17 cellular contexts compared by ENCODE assay signal in genomic region chr1:26703466-26703865, GRCh38. TPM values are rescaled to one million over a fixed set of nuclear protein-coding genes. Genes with fewer than 3 reads are reported as not detected.
DNase-seq lines count a peak whose midpoint lies in the region; ATAC-seq and TF ChIP-seq lines count a peak whose summit lies in the region.
"Had no signal": no experiment of that assay in that cellular context is flagged by ENCODE, and none has a peak within 500 bp of the region (broad histone marks: within the 10 kb centered on the region; RNA-seq: fewer than 3 reads in every experiment).

No MANE protein-coding gene starts in this region.

- H3K36me3 ChIP-seq in GM23338 (ENCODE audit: insufficient read depth) = no peaks in the 10 kb centered on the region
- H3K36me3 ChIP-seq: Peyer's patch had no signal

- H3K27me3 ChIP-seq in GM23338 (ENCODE audit: insufficient read depth) = no peaks in the 10 kb centered on the region
- H3K27me3 ChIP-seq: Peyer's patch had no signal

- no peaks in the 10 kb centered on the region for H3K9me3 Mint-ChIP-seq in GM23338
- H3K9me3 Mint-ChIP-seq in activated T-helper 2 cell treated with anti-CD3 and anti-CD28 coated beads, Interferon-gamma antibody, Interleukin-2, Interleukin-4, amounts not matched to agents 10 μg/mL and 5 μg/mL and 100 μg/mL, durations not matched to agents 14 hours and 24 hours and 36 hours = no peaks in the 10 kb centered on the region
- no peaks in the 10 kb centered on the region for H3K9me3 Mint-ChIP-seq in mesothelial cell of epicardium

- no peak overlapping the region for H2AFZ ChIP-seq in GM23338

- H3K4me3 Mint-ChIP-seq in GM23338 = no peak overlapping the region; the same call in 2 of the 3 replicates
- H3K4me3 Mint-ChIP-seq in activated T-helper 2 cell treated with anti-CD3 and anti-CD28 coated beads, Interferon-gamma antibody, Interleukin-2, Interleukin-4, amounts not matched to agents 10 μg/mL and 5 μg/mL and 100 μg/mL, durations not matched to agents 14 hours and 24 hours and 36 hours (ENCODE audit: low read depth) = peak overlapping the region; percentile 49
- H3K4me3 Mint-ChIP-seq in mesothelial cell of epicardium = no peak overlapping the region
- H3K4me3 Mint-ChIP-seq: T-helper 17 cell had no signal

- H3K4me3 ChIP-seq in AG10803 (ENCODE audit: low read length) = no peak overlapping the region
- H3K4me3 ChIP-seq in GM23338 = no peak overlapping the region
- H3K4me3 ChIP-seq: Peyer's patch had no signal

- H3K9me2 ChIP-seq in GM23338 (ENCODE audit: insufficient read depth) = no peaks in the 10 kb centered on the region

- no peak overlapping the region for H3K27ac Mint-ChIP-seq in GM23338
- H3K27ac Mint-ChIP-seq in activated T-helper 2 cell treated with anti-CD3 and anti-CD28 coated beads, Interferon-gamma antibody, Interleukin-2, Interleukin-4, amounts not matched to agents 10 μg/mL and 5 μg/mL and 100 μg/mL, durations not matched to agents 14 hours and 24 hours and 36 hours = peak overlapping the region; percentile 23
- peak overlapping the region; percentile 11 for H3K27ac Mint-ChIP-seq in mesothelial cell of epicardium

- intact Hi-C loops in activated T-helper 2 cell treated with anti-CD3 and anti-CD28 coated beads, Interferon-gamma antibody, Interleukin-2, Interleukin-4, amounts not matched to agents 10 μg/mL and 5 μg/mL and 100 μg/mL, durations not matched to agents 14 hours and 24 hours and 36 hours (cut with micrococcal nuclease) = no loop called here

- 0 out of 2 replicates have a peak overlapping the region, but pooled peaks have one; percentile 11 for H3K4me2 ChIP-seq in GM23338

- H3K27ac ChIP-seq in GM23338 (ENCODE audit: low read depth) = no peak overlapping the region
- H3K27ac ChIP-seq: Peyer's patch had no signal

- peaks cover 82% of the 10 kb centered on the region for H3K4me1 ChIP-seq in GM23338 (ENCODE audit: insufficient read depth)

- no peaks in the 10 kb centered on the region for H3F3A ChIP-seq in GM23338 (replicated peaks; ENCODE audit: low read depth)

- TF ChIP-seq CTCF in AG10803 (conservative IDR thresholded peaks at IDR 0.05; ENCODE audit: low read length) (no peak), GM23338 (conservative IDR thresholded peaks at IDR 0.05; ENCODE audit: low read depth in 2 of 2) (no peak), mesothelial cell of epicardium (IDR thresholded peaks at IDR 0.05; ENCODE audit: unreplicated experiment) (no peak)

- peaks cover 100% of the 10 kb centered on the region for H3K79me2 ChIP-seq in GM23338 (replicated peaks; ENCODE audit: insufficient read depth)

- peaks cover 86% of the 10 kb centered on the region for H4K20me1 ChIP-seq in GM23338 (replicated peaks; ENCODE audit: insufficient read depth)

- H3K27me3 Mint-ChIP-seq in GM23338 (ENCODE audit: insufficient read depth, low read depth, poor library complexity) (peaks cover 1% of the 10 kb centered on the region), mesothelial cell of epicardium (ENCODE audit: low read depth) (no peaks in the 10 kb centered on the region)
- H3K27me3 Mint-ChIP-seq in activated T-helper 2 cell treated with anti-CD3 and anti-CD28 coated beads, Interferon-gamma antibody, Interleukin-2, Interleukin-4, amounts not matched to agents 10 μg/mL and 5 μg/mL and 100 μg/mL, durations not matched to agents 14 hours and 24 hours and 36 hours (ENCODE audit: low read depth) = no peaks in the 10 kb centered on the region
- H3K27me3 Mint-ChIP-seq: T-helper 17 cell had no signal

- H3K36me3 Mint-ChIP-seq in GM23338 (ENCODE audit: low read depth) = peaks cover 10% of the 10 kb centered on the region; the same call in 2 of the 3 replicates
- H3K36me3 Mint-ChIP-seq in activated T-helper 2 cell treated with anti-CD3 and anti-CD28 coated beads, Interferon-gamma antibody, Interleukin-2, Interleukin-4, amounts not matched to agents 10 μg/mL and 5 μg/mL and 100 μg/mL, durations not matched to agents 14 hours and 24 hours and 36 hours (ENCODE audit: low read depth) = peaks cover 33% of the 10 kb centered on the region
- no peaks in the 10 kb centered on the region for H3K36me3 Mint-ChIP-seq in mesothelial cell of epicardium

- H3K4me1 Mint-ChIP-seq in GM23338 = peaks cover 24% of the 10 kb centered on the region
- peaks cover 30% of the 10 kb centered on the region for H3K4me1 Mint-ChIP-seq in activated T-helper 2 cell treated with anti-CD3 and anti-CD28 coated beads, Interferon-gamma antibody, Interleukin-2, Interleukin-4, amounts not matched to agents 10 μg/mL and 5 μg/mL and 100 μg/mL, durations not matched to agents 14 hours and 24 hours and 36 hours (ENCODE audit: low read depth)
- peaks cover 27% of the 10 kb centered on the region for H3K4me1 Mint-ChIP-seq in mesothelial cell of epicardium

- peak; percentile 65 for DNase-seq in AG10803 (ENCODE audit: low read depth)
- DNase-seq in GM23338 (ENCODE audit: low spot score) = no peak
- no peak for DNase-seq in activated T-helper 2 cell treated with anti-CD3 and anti-CD28 coated beads, Interferon-gamma antibody, Interleukin-2, Interleukin-4, amounts not matched to agents 10 μg/mL and 5 μg/mL and 100 μg/mL, durations not matched to agents 14 hours and 24 hours and 36 hours (ENCODE audit: low spot score)
- DNase-seq in mesothelial cell of epicardium (ENCODE audit: low spot score in 2 of 2, unreplicated experiment in 2 of 2) = no peak
- DNase-seq in DMS 273 (lab: John Stamatoyannopoulos, UW; ENCODE audit: unreplicated experiment) = no peak
- DNase-seq in pons (ENCODE audit: low spot score) = no peak
- no peak for DNase-seq in iPS-NIHi11 (ENCODE audit: low spot score)
- DNase-seq: activated CD4-positive, alpha-beta T cell treated with anti-CD3 and anti-CD28 coated beads, Interleukin-2, amount 50 U/mL, for 1 hour; activated effector memory CD4-positive, alpha-beta T cell treated with Interleukin-2 at 50 U/mL for 16 hours; AML-193; DMS79 treated with DMSO at 0.1 percent for 48 hours; foreskin melanocyte; NCI-H1105; NCI-H446; Peyer's patch; T-helper 17 cell had no signal

- ATAC-seq in GM23338 = no peak
- ATAC-seq in GM18861 (IDR thresholded peaks at IDR 0.05; ENCODE audit: unreplicated experiment) = no peak
- ATAC-seq: T-helper 17 cell had no signal

TF ChIP-seq in GM23338, 12 proteins besides CTCF, POLR2A, EP300 and RAD21:
- TF ChIP-seq CREB1 (CRISPR knock-in tag; IDR thresholded peaks at IDR 0.05; ENCODE audit: low read depth) = no peak
- TF ChIP-seq NANOG (IDR thresholded peaks at IDR 0.05; ENCODE audit: borderline replicate concordance) = no peak

RNA-seq across cellular contexts. Expression of gene ARID1A, which starts 7.7 kb away (rescaled TPM):
- total RNA-seq in GM23338 (2014; rRNA removed; shearing (Covaris generic)) = 82.1 and 104 TPM in 2 replicates
- 50.0 and 62.6 TPM in 2 replicates for polyA plus RNA-seq in GM23338 (2016; fragmentation: Nextera tagmentation; extraction: Ambion mirVana)
- 109 TPM in 2 replicates for total RNA-seq in activated T-helper 2 cell treated with anti-CD3 and anti-CD28 coated beads, Interferon-gamma antibody, Interleukin-2, Interleukin-4, amounts not matched to agents 10 μg/mL and 5 μg/mL and 100 μg/mL, durations not matched to agents 14 hours and 24 hours and 36 hours
- total RNA-seq in mesothelial cell of epicardium = 144 to 160 TPM (median 149 TPM) in 3 replicates
